ENCODE assay signal across 19 cellular contexts in the genomic region with DNA sequence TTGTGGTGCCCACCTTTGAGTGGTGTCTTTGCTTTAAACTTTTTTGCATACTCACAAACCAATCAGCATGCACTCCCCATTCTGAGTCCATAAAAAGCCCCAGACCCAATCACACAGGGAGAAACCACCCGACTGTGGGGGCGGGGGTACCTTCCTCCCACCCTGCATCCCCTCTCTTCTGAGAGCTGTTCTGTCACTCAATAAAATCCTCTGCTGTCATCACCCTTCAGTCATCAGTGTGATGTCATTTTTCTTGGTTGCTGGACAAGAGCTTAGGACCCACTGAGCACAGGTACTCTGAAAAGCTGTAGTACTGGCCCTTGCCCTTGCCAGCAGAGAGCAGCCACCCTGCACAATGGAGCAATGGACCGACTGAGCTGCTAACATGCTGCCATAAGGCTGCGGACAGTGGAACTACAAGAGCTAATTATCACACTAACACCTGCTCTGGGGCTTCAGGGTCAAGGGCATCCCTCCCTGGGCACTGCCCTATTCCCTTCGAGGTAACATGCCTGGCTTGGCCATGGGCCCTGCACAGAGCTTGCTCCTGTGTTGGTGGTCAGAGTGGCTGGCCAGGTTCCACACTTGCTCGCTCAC.
DNase-seq lines count a peak whose midpoint lies in the region; ATAC-seq, FAIRE-seq and TF ChIP-seq lines count a peak whose summit lies in the region.
"Had no signal": no experiment of that assay in that cellular context is flagged by ENCODE, and none has a peak within 500 bp of the region (broad histone marks: within the 10 kb centered on the region; RNA-seq: fewer than 3 reads in every experiment).

No MANE protein-coding gene starts in this region.

- ATAC-seq in GM23338: peak; percentile 67
- peak; percentile 12 for ATAC-seq in K562
- no peak for ATAC-seq in GM21528 (IDR thresholded peaks at IDR 0.05; ENCODE audit: low FRiP score, unreplicated experiment)
- ATAC-seq: T-cell had no signal

- H3K9ac ChIP-seq in K562 (ENCODE audit: insufficient read depth in 1 of 2, low read depth in 2 of 2, low read length in 2 of 2) (no peak overlapping the region; a peak in 1 of 4 replicates), neuronal stem cell (ENCODE audit: low read depth, low read length, poor library complexity) (no peak overlapping the region)
- H3K9ac ChIP-seq: BLaER1 treated with 17β-estradiol and CSF1 and Interleukin-3, amounts not matched to agents 10 nM and 100 nM had no signal

- H2AFZ ChIP-seq in GM23338 (no peak overlapping the region), K562 (ENCODE audit: low read depth, low read length) (no peak overlapping the region), neuronal stem cell (ENCODE audit: low read length) (no peak overlapping the region)

- no peak for TF ChIP-seq EP300 in K562 (IDR thresholded peaks at IDR 0.05; ENCODE audit: low read length)

- H3K9me3 Mint-ChIP-seq in GM23338: no peaks in the 10 kb centered on the region
- H3K9me3 Mint-ChIP-seq: T-cell had no signal

- H4K20me1 ChIP-seq in GM23338 (replicated peaks; ENCODE audit: insufficient read depth) (no peaks in the 10 kb centered on the region), K562 (replicated peaks; ENCODE audit: control insufficient read depth, insufficient read depth, low read length) (no peaks in the 10 kb centered on the region)
- H4K20me1 ChIP-seq: BLaER1 treated with 17β-estradiol and CSF1 and Interleukin-3, amounts not matched to agents 10 nM and 100 nM had no signal

- 57% methylated on average over 4 of the region's 6 CpGs for whole genome bisulfite sequencing in K562 (ENCODE audit: insufficient coverage, low coverage, missing lambda C conversion rate)
- WGBS in neuronal stem cell (ENCODE audit: extremely low coverage in 2 of 2, insufficient read length in 2 of 2, insufficient replicate concordance in 1 of 2), 2 donors: no CpG with 5 or more reads among the region's 6 CpGs

- BruUV-seq in K562 (replicated peaks; lab: Mats Ljungman, UMichigan): no TSS peak

- H3K4me2 ChIP-seq in GM23338: no peak overlapping the region
- 0 out of 2 replicates have a peak overlapping the region, but pooled peaks have one; percentile 17 for H3K4me2 ChIP-seq in K562 (ENCODE audit: insufficient read depth, low read length)
- no peak overlapping the region for H3K4me2 ChIP-seq in neuronal stem cell (ENCODE audit: insufficient read depth, low read length, poor library complexity, severe bottlenecking)
- H3K4me2 ChIP-seq: BLaER1 treated with 17β-estradiol and CSF1 and Interleukin-3, amounts not matched to agents 10 nM and 100 nM had no signal

- TF ChIP-seq RAD21 in K562 (CRISPR knock-in tag; conservative IDR thresholded peaks at IDR 0.05 in 1 of 2, IDR thresholded peaks at IDR 0.05 in 1 of 2): no peak

- no peaks in the 10 kb centered on the region for H3K9me1 ChIP-seq in K562 (ENCODE audit: control insufficient read depth, insufficient read depth, low read length)

- H3K4me1 Mint-ChIP-seq in GM23338: peaks cover 34% of the 10 kb centered on the region
- H3K4me1 Mint-ChIP-seq: T-cell had no signal

- intact Hi-C loops in K562 (cut with micrococcal nuclease): no loop called here

- H3K9me3 ChIP-seq in K562 (replicated peaks; ENCODE audit: control insufficient read depth, insufficient read depth, low read depth, low read length) (no peaks in the 10 kb centered on the region), neuronal stem cell (replicated peaks in 1 of 2; ENCODE audit: control insufficient read depth in 2 of 2, insufficient read depth in 1 of 2, low read depth in 1 of 2, low read length in 2 of 2) (peaks cover 0 to 2% of the 10 kb centered on the region in 2 donors)
- H3K9me3 ChIP-seq: HAP-1 had no signal

- no peak overlapping the region for H2BK120ac ChIP-seq in neuronal stem cell (ENCODE audit: low read depth, low read length)

- TF ChIP-seq POLR2A in K562 (conservative IDR thresholded peaks at IDR 0.05): no peak

- no peak for FAIRE-seq in K562 (lab: Jason Lieb, UNC)

- no peaks in the 10 kb centered on the region for H3K79me2 ChIP-seq in GM23338 (replicated peaks; ENCODE audit: insufficient read depth)
- H3K79me2 ChIP-seq in K562 (ENCODE audit: control insufficient read depth, insufficient read depth, low read length): no peaks in the 10 kb centered on the region

- H3K27ac Mint-ChIP-seq in GM23338: no peak overlapping the region
- H3K27ac Mint-ChIP-seq: T-cell had no signal

- H3K4me3 ChIP-seq in GM23338 (no peak overlapping the region), K562 (no peak overlapping the region), neuronal stem cell (ENCODE audit: low read length in 2 of 2) (no peak overlapping the region)
- H3K4me3 ChIP-seq: BLaER1 treated with 17β-estradiol and CSF1 and Interleukin-3, amounts not matched to agents 10 nM and 100 nM; HAP-1 had no signal

- no peak overlapping the region for H3K23ac ChIP-seq in neuronal stem cell (ENCODE audit: low read depth, low read length, poor library complexity)

- H2BK15ac ChIP-seq in neuronal stem cell (ENCODE audit: low read length): no peak overlapping the region

- H3K79me1 ChIP-seq in neuronal stem cell (ENCODE audit: low read depth, low read length): no peaks in the 10 kb centered on the region

- H3K4me1 ChIP-seq in GM23338 (ENCODE audit: insufficient read depth) (peaks cover 31% of the 10 kb centered on the region), K562 (replicated peaks in 1 of 2; ENCODE audit: control insufficient read depth in 2 of 2, insufficient read depth in 2 of 2, low read length in 2 of 2) (peaks cover 15 to 49% of the 10 kb centered on the region in 2 experiments; a peak in 4 of 5 replicates), neuronal stem cell (ENCODE audit: control insufficient read depth in 2 of 2, insufficient read depth in 1 of 2, low read depth in 1 of 2, low read length in 2 of 2) (peaks cover 6 to 14% of the 10 kb centered on the region in 2 donors)

- POLR2A ChIA-PET in K562 (lab: Yijun Ruan, JAX): interaction anchor here (0.8 kb wide), 1 partner anchor 16 kb away, joined by 3 read pairs; no protein-coding TSS in a partner anchor

- TF ChIP-seq CTCF in GM23338 (conservative IDR thresholded peaks at IDR 0.05; ENCODE audit: low read depth in 2 of 2): no peak; a peak in 1 of 4 replicates
- TF ChIP-seq CTCF in K562 (IDR thresholded peaks at IDR 0.05 in 2 of 3, conservative IDR thresholded peaks at IDR 0.05 in 1 of 3; ENCODE audit: insufficient read depth in 2 of 3, low read depth in 1 of 3, low read length in 3 of 3): no peak

- CTCF ChIA-PET in K562 (lab: Yijun Ruan, JAX; ENCODE audit: low intra/inter-chr PET ratio): no interaction called here

- no peak overlapping the region for H2AK5ac ChIP-seq in neuronal stem cell (ENCODE audit: low read depth, low read length)

- no peak overlapping the region for H3K4me3 Mint-ChIP-seq in GM23338
- H3K4me3 Mint-ChIP-seq: T-cell had no signal

- H4K91ac ChIP-seq in neuronal stem cell (ENCODE audit: low read depth, low read length, poor library complexity): no peak overlapping the region

- peak overlapping the region; percentile 17 for H3K18ac ChIP-seq in neuronal stem cell (ENCODE audit: low read length)

- H2BK12ac ChIP-seq in neuronal stem cell (ENCODE audit: low read length): no peak overlapping the region

- H3K36me3 Mint-ChIP-seq in GM23338 (ENCODE audit: low read depth): no peaks in the 10 kb centered on the region

- H3K27me3 Mint-ChIP-seq in GM23338 (ENCODE audit: insufficient read depth, low read depth, poor library complexity): no peaks in the 10 kb centered on the region
- H3K27me3 Mint-ChIP-seq: T-cell had no signal

- no peaks in the 10 kb centered on the region for H3K27me3 ChIP-seq in GM23338 (ENCODE audit: insufficient read depth)
- H3K27me3 ChIP-seq in K562 (ENCODE audit: control insufficient read depth in 2 of 2, insufficient read depth in 2 of 2, low read length in 2 of 2): no peaks in the 10 kb centered on the region
- H3K27me3 ChIP-seq in neuronal stem cell (ENCODE audit: control insufficient read depth in 3 of 3, insufficient read depth in 3 of 3, low read depth in 1 of 3, low read length in 3 of 3): no peaks in the 10 kb centered on the region
- H3K27me3 ChIP-seq: BLaER1 treated with 17β-estradiol and CSF1 and Interleukin-3, amounts not matched to agents 10 nM and 100 nM had no signal

- in situ Hi-C loops in K562 (cut with MboI): no loop called here

- no peak overlapping the region for H3K14ac ChIP-seq in neuronal stem cell (ENCODE audit: low read length)

- H3K4ac ChIP-seq in neuronal stem cell (ENCODE audit: low read length): no peak overlapping the region

- H3K27ac ChIP-seq in GM23338 (ENCODE audit: low read depth) (no peak overlapping the region), K562 (ENCODE audit: extremely low read depth, low read depth, low read length) (no peak overlapping the region; the same call in 2 of the 3 replicates), neuronal stem cell (replicated peaks; ENCODE audit: low read length) (no peak overlapping the region)
- H3K27ac ChIP-seq: BLaER1 treated with 17β-estradiol and CSF1 and Interleukin-3, amounts not matched to agents 10 nM and 100 nM; RWPE1 had no signal

- H2BK5ac ChIP-seq in neuronal stem cell (ENCODE audit: low read length): no peak overlapping the region

- H3K9me2 ChIP-seq in GM23338 (ENCODE audit: insufficient read depth): no peaks in the 10 kb centered on the region; the same call in 1 of the 2 replicates

- peak; percentile 8 for DNase-seq in NCI-H510A treated with DMSO at 0.1 percent for 48 hours (lab: John Stamatoyannopoulos, UW)
- DNase-seq in NCI-H510A (lab: John Stamatoyannopoulos, UW): no peak
- DNase-seq in GM23338 (ENCODE audit: low spot score): peak; percentile 25
- DNase-seq in K562 (ENCODE audit: extremely low read depth in 1 of 4, low spot score in 3 of 4): no peak
- no peak for DNase-seq in neuronal stem cell (ENCODE audit: low spot score)
- DNase-seq in DMS153 (lab: John Stamatoyannopoulos, UW): no peak
- DNase-seq in KG1 (lab: John Stamatoyannopoulos, UW): no peak
- DNase-seq: 8988T, DMS 273 treated with DMSO at 0.1 percent for 48 hours, MM.1S, NCI-H1092 treated with DMSO at 0.1 percent for 48 hours, NCI-H1694, NCI-H2227 treated with DMSO at 0.1 percent for 48 hours, NCI-H526, T-cell had no signal

- H3K36me3 ChIP-seq in GM23338 (ENCODE audit: insufficient read depth) (no peaks in the 10 kb centered on the region), K562 (ENCODE audit: control insufficient read depth, insufficient read depth, low read length) (no peaks in the 10 kb centered on the region), neuronal stem cell (replicated peaks in 1 of 2; ENCODE audit: control insufficient read depth in 2 of 2, insufficient read depth in 2 of 2, low read length in 2 of 2) (no peaks in the 10 kb centered on the region)
- H3K36me3 ChIP-seq: BLaER1 treated with 17β-estradiol and CSF1 and Interleukin-3, amounts not matched to agents 10 nM and 100 nM; HAP-1 had no signal

- no peaks in the 10 kb centered on the region for H3F3A ChIP-seq in GM23338 (replicated peaks; ENCODE audit: low read depth)

- no peak overlapping the region for H4K8ac ChIP-seq in neuronal stem cell (ENCODE audit: low read depth, low read length)

Comparison
In these comparisons a context has a peak if more than half of its experiments do, and no peak if none do; other contexts are left out.
1. DNase-seq: peak in NCI-H510A treated with DMSO at 0.1 percent for 48 hours (single experiment) and GM23338 (single experiment); none in NCI-H510A (single experiment), K562 (0 of 4), neuronal stem cell (single experiment), DMS153 (single experiment) and KG1 (single experiment).